8 cellular contexts compared by ENCODE assay signal in the genomic region with DNA sequence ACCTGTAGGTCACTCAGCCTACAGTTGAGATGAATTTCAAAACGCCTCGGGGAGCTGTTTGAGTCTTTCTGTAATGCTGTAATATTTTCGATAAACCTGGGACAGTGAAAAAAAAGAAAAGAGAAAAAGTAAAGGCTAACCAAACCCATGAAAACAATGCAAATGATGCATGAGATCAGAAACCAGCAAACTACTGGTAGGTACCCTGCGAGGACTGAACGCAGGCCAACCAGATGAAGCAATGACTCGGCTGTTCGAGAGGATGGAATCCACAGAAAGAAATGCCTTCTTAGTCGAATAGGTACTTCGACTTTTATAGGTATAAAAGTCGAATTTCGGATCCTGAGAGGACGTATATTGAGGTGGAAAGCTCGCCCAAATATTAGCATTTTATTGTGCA. TPM values are rescaled to one million over a fixed set of nuclear protein-coding genes. Genes with fewer than 3 reads are reported as not detected.
A peak's percentile ranks its signal among the peaks of the same experiment; 100 is the strongest.
DNase-seq lines count a peak whose midpoint lies in the region; ATAC-seq, FAIRE-seq and TF ChIP-seq lines count a peak whose summit lies in the region.

No MANE protein-coding gene starts in this region.

- H3K27me3 ChIP-seq in bronchial epithelial cell (ENCODE audit: control insufficient read depth, insufficient read depth, low read length) (no peaks in the 10 kb centered on the region), right lobe of liver (no peaks in the 10 kb centered on the region), upper lobe of left lung (no peaks in the 10 kb centered on the region)

- TF ChIP-seq EP300 in upper lobe of left lung (IDR thresholded peaks at IDR 0.05): no peak

- 23% methylated on average over 13 of the region's 13 CpGs for WGBS in right lobe of liver (ENCODE audit: insufficient coverage, low coverage, low lambda C conversion rate, missing lambda C conversion rate)
- 27% methylated on average over 13 of the region's 13 CpGs for WGBS in upper lobe of left lung, 2 donors

- H3K4me1 ChIP-seq in right lobe of liver: peaks cover 0 to 4% (median 0%) of the 10 kb centered on the region in 4 donors
- peaks cover 5 to 19% (median 8%) of the 10 kb centered on the region in 4 donors for H3K4me1 ChIP-seq in upper lobe of left lung

- H3K4me3 ChIP-seq in bronchial epithelial cell (ENCODE audit: low read depth, low read length) (peak overlapping the region; percentile 92), right lobe of liver (peak overlapping the region; percentile 65 to 74 (median 69)), upper lobe of left lung (peak overlapping the region; percentile 55 to 78 (median 64))

- TF ChIP-seq CTCF in bronchial epithelial cell (IDR thresholded peaks at IDR 0.05; ENCODE audit: insufficient read depth, low read length, severe bottlenecking): no peak
- no peak for TF ChIP-seq CTCF in right lobe of liver (IDR thresholded peaks at IDR 0.05)
- TF ChIP-seq CTCF in upper lobe of left lung (IDR thresholded peaks at IDR 0.05): no peak

- no peak overlapping the region for H3K27ac ChIP-seq in right lobe of liver
- peak overlapping the region in 3 of 4 donors; percentile 47 to 79 (median 58) for H3K27ac ChIP-seq in upper lobe of left lung

- H3K36me3 ChIP-seq in bronchial epithelial cell (ENCODE audit: control insufficient read depth, insufficient read depth, low read length) (no peaks in the 10 kb centered on the region), right lobe of liver (no peaks in the 10 kb centered on the region), upper lobe of left lung (no peaks in the 10 kb centered on the region)

- DNase-seq in DMS 273 (lab: John Stamatoyannopoulos, UW; ENCODE audit: unreplicated experiment) (peak; percentile 53), DMS 273 treated with DMSO at 0.1 percent for 48 hours (lab: John Stamatoyannopoulos, UW) (no peak), NCI-H146 (lab: John Stamatoyannopoulos, UW) (peak; percentile 6), bronchial epithelial cell (ENCODE audit: low read depth) (no peak), right lobe of liver (no peak), upper lobe of left lung (no peak), activated gamma-delta T cell treated with Interleukin-2 at 50 U/mL for 16 hours (no peak), posterior vena cava (ENCODE audit: low spot score) (no peak)

- FAIRE-seq in bronchial epithelial cell (lab: Jason Lieb, UNC): no peak

- H3K9me3 ChIP-seq in right lobe of liver (no peaks in the 10 kb centered on the region), upper lobe of left lung (no peaks in the 10 kb centered on the region)

- TF ChIP-seq POLR2A in right lobe of liver (IDR thresholded peaks at IDR 0.05): no peak
- TF ChIP-seq POLR2A in upper lobe of left lung (IDR thresholded peaks at IDR 0.05): no peak

- ATAC-seq in right lobe of liver: peak; percentile 32 to 46 (median 41)
- ATAC-seq in upper lobe of left lung (ENCODE audit: low FRiP score in 2 of 2): peak in 1 of 2 donors; percentile 26

- intact Hi-C loops in right lobe of liver (cut with DNase I) (no loop called here), posterior vena cava (cut with DNase I) (no loop called here)

RNA-seq across cellular contexts. Expression of a gene that starts 0.5 kb away (rescaled TPM):
- 0.38 and 0.53 TPM in 2 replicates for total RNA-seq in bronchial epithelial cell
- 1 to 10 TPM in 2 of 6 experiments, under 1 TPM in 4; 0.29 to 2.7 (median 0.67) TPM for total RNA-seq in right lobe of liver
- total RNA-seq in upper lobe of left lung: 1 to 10 TPM; 1.5 to 6.3 (median 1.9) TPM
- 1 to 10 TPM; 1.4 to 1.5 TPM for total RNA-seq in posterior vena cava

RNA-seq across cellular contexts. Expression of a gene that starts 6.8 kb away (rescaled TPM):
- 22.9 and 27.6 TPM in 2 replicates for total RNA-seq in bronchial epithelial cell
- 1 to 10 TPM; 2.4 to 6.7 (median 5.0) TPM for total RNA-seq in right lobe of liver
- total RNA-seq in upper lobe of left lung: 10 to 100 TPM in 5 of 6 donors, 1 to 10 TPM in 1; 8.1 to 26.4 (median 17.8) TPM
- total RNA-seq in posterior vena cava: 10 to 100 TPM in 1 of 2 donors, 1 to 10 TPM in 1; 8.1 to 10.1 TPM

Comparison
In these comparisons a context has a peak if more than half of its experiments do, and no peak if none do; other contexts are left out.
1. DNase-seq: peak in DMS 273 (single experiment) and NCI-H146 (single experiment); none in DMS 273 treated with DMSO at 0.1 percent for 48 hours (single experiment), bronchial epithelial cell (single experiment), right lobe of liver (0 of 3), upper lobe of left lung (0 of 2), activated gamma-delta T cell treated with Interleukin-2 at 50 U/mL for 16 hours (single experiment) and posterior vena cava (single experiment).
2. H3K27ac ChIP-seq: peak in upper lobe of left lung (3 of 4); none in right lobe of liver (0 of 3).
3. Peak in every context shown above with its lines, with median percentiles within 50 percentile points of each other: H3K4me3 ChIP-seq.